ENCODE assay signal across 7 cellular contexts in genomic region chr20:1466211-1467081, GRCh38. TPM values are rescaled to one million over a fixed set of nuclear protein-coding genes. Genes with fewer than 3 reads are reported as not detected.
DNase-seq lines count a peak whose midpoint lies in the region; ATAC-seq, FAIRE-seq and TF ChIP-seq lines count a peak whose summit lies in the region.

Gene NSFL1C (minus strand): TSS chr20:1466849. CDS start chr20:1466824, 25 bp downstream.

- H3K27me3 ChIP-seq in astrocyte (ENCODE audit: insufficient read depth, low read length) (no peaks in the 10 kb centered on the region), hepatocyte (no peaks in the 10 kb centered on the region)

- under 1% methylated on average over 83 of the region's 104 CpGs for WGBS in hepatocyte (ENCODE audit: low lambda C conversion rate, missing lambda C conversion rate)

- H3K36me3 ChIP-seq in astrocyte (ENCODE audit: insufficient read depth, low read length), result peaks cover 11% of the 10 kb centered on the region
- no peaks in the 10 kb centered on the region for H3K36me3 ChIP-seq in hepatocyte (replicated peaks; ENCODE audit: insufficient read depth, low read depth)

- ATAC-seq in GM18502 (IDR thresholded peaks at IDR 0.05; ENCODE audit: poor library complexity, unreplicated experiment) (peak; percentile 88), HG02970 (IDR thresholded peaks at IDR 0.05; ENCODE audit: low FRiP score, unreplicated experiment) (peak; percentile 79)

- peak within 1 kb of the TSS; percentile 71 for H2AFZ ChIP-seq in astrocyte (ENCODE audit: low read depth, low read length)
- H2AFZ ChIP-seq in hepatocyte, result peak within 1 kb of the TSS; percentile 83

- peak within 1 kb of the TSS; percentile 85 for H3K4me2 ChIP-seq in astrocyte (ENCODE audit: low read length)
- peak within 1 kb of the TSS; percentile 97 for H3K4me2 ChIP-seq in hepatocyte

- FAIRE-seq in astrocyte (lab: Jason Lieb, UNC), result no peak

- H3K9me3 ChIP-seq in astrocyte (ENCODE audit: insufficient read depth, low read depth, low read length) (no peaks in the 10 kb centered on the region), hepatocyte (ENCODE audit: low read depth) (no peaks in the 10 kb centered on the region)

- DNase-seq in NCI-H1930 (lab: John Stamatoyannopoulos, UW), result peak; percentile 83 to 94
- peak; percentile 98 for DNase-seq in T-helper 2 cell treated with Interferon-gamma antibody and Interleukin-4, amounts not matched to agents 5 μg/mL and 100 μg/mL, for 36 hours (ENCODE audit: low spot score)
- peak; percentile 84 for DNase-seq in astrocyte (ENCODE audit: low read depth)
- peak; percentile 98 for DNase-seq in hepatocyte (ENCODE audit: low spot score)
- DNase-seq in retina, result peak; percentile 97

- peak within 1 kb of the TSS; percentile 63 for H3K27ac Mint-ChIP-seq in T-helper 2 cell treated with Interferon-gamma antibody and Interleukin-4, amounts not matched to agents 5 μg/mL and 100 μg/mL, for 36 hours
- H3K27ac Mint-ChIP-seq in astrocyte (ENCODE audit: unreplicated experiment), result peak within 1 kb of the TSS; percentile 77

- peaks cover 43% of the 10 kb centered on the region for H3K4me1 Mint-ChIP-seq in T-helper 2 cell treated with Interferon-gamma antibody and Interleukin-4, amounts not matched to agents 5 μg/mL and 100 μg/mL, for 36 hours (ENCODE audit: low read depth)
- peaks cover 42% of the 10 kb centered on the region for H3K4me1 Mint-ChIP-seq in astrocyte (ENCODE audit: low read depth, unreplicated experiment)

- H3K36me3 Mint-ChIP-seq in T-helper 2 cell treated with Interferon-gamma antibody and Interleukin-4, amounts not matched to agents 5 μg/mL and 100 μg/mL, for 36 hours (ENCODE audit: low read depth), result peaks cover 9% of the 10 kb centered on the region
- peaks cover 6% of the 10 kb centered on the region for H3K36me3 Mint-ChIP-seq in astrocyte (ENCODE audit: low read depth, unreplicated experiment)

- peak; percentile 34 for TF ChIP-seq CTCF in astrocyte (IDR thresholded peaks at IDR 0.05; ENCODE audit: insufficient read depth, low read depth, low read length)
- TF ChIP-seq CTCF in hepatocyte (IDR thresholded peaks at IDR 0.05; ENCODE audit: poor library complexity), result peak; percentile 94

- H4K20me1 ChIP-seq in astrocyte (ENCODE audit: insufficient read depth, low read length), result peaks cover 42% of the 10 kb centered on the region
- peaks cover 36% of the 10 kb centered on the region for H4K20me1 ChIP-seq in hepatocyte (ENCODE audit: insufficient read depth, poor library complexity, severe bottlenecking)

- no peaks in the 10 kb centered on the region for H3K9me2 ChIP-seq in hepatocyte (replicated peaks; ENCODE audit: insufficient read depth)

- peaks cover 18% of the 10 kb centered on the region for H3K27me3 Mint-ChIP-seq in T-helper 2 cell treated with Interferon-gamma antibody and Interleukin-4, amounts not matched to agents 5 μg/mL and 100 μg/mL, for 36 hours (ENCODE audit: low read depth)
- no peaks in the 10 kb centered on the region for H3K27me3 Mint-ChIP-seq in astrocyte (ENCODE audit: low read depth, unreplicated experiment)

- H3K4me3 ChIP-seq in astrocyte (ENCODE audit: insufficient read depth, low read depth, low read length) (peak within 1 kb of the TSS; percentile 70), hepatocyte (peak within 1 kb of the TSS; percentile 91)

- H3K4me3 Mint-ChIP-seq in T-helper 2 cell treated with Interferon-gamma antibody and Interleukin-4, amounts not matched to agents 5 μg/mL and 100 μg/mL, for 36 hours, result peak within 1 kb of the TSS; percentile 89
- peak within 1 kb of the TSS; percentile 91 for H3K4me3 Mint-ChIP-seq in astrocyte (ENCODE audit: unreplicated experiment)

- peak within 1 kb of the TSS; percentile 87 for H3K27ac ChIP-seq in astrocyte (ENCODE audit: low read depth, low read length)
- peak within 1 kb of the TSS; percentile 98 for H3K27ac ChIP-seq in hepatocyte

- peaks cover 48% of the 10 kb centered on the region for H3K79me2 ChIP-seq in astrocyte (ENCODE audit: insufficient read depth, low read length)
- H3K79me2 ChIP-seq in hepatocyte, result peaks cover 47% of the 10 kb centered on the region

- H3K9ac ChIP-seq in astrocyte (ENCODE audit: low read length), result peak within 1 kb of the TSS; percentile 92

- H3K9me3 Mint-ChIP-seq in T-helper 2 cell treated with Interferon-gamma antibody and Interleukin-4, amounts not matched to agents 5 μg/mL and 100 μg/mL, for 36 hours, result no peaks in the 10 kb centered on the region
- H3K9me3 Mint-ChIP-seq in astrocyte (ENCODE audit: unreplicated experiment), result no peaks in the 10 kb centered on the region

- H3K4me1 ChIP-seq in astrocyte (ENCODE audit: insufficient read depth, low read length) (peaks cover 33% of the 10 kb centered on the region), hepatocyte (ENCODE audit: insufficient read depth) (peaks cover 34% of the 10 kb centered on the region)

RNA-seq across cellular contexts. Expression of gene NSFL1C, which starts in this region (rescaled TPM):
- total RNA-seq in astrocyte (78.3 and 96.0 TPM in 2 replicates), hepatocyte (36.0 and 42.5 TPM in 2 replicates)
- polyA plus RNA-seq in hepatocyte, result 92.4 and 98.8 TPM in 2 replicates

Comparison
In these comparisons a context has a peak if more than half of its experiments do, and no peak if none do; other contexts are left out.
1. Peak in every context shown above with its lines: DNase-seq, ATAC-seq, H3K4me3 ChIP-seq and H3K27ac ChIP-seq.